Comparison of ENCODE assay signal across 8 cellular contexts in genomic region chr22:22391543-22391942, GRCh38.
"Had no signal": no experiment of that assay in that cellular context is flagged by ENCODE, and none has a peak within 500 bp of the region (broad histone marks: within the 10 kb centered on the region; RNA-seq: fewer than 3 reads in every experiment).

No MANE protein-coding gene starts in this region.

- H3K9ac ChIP-seq: GM23248 had no signal

- ATAC-seq: HCT116 had no signal

- H3K9me3 ChIP-seq: HAP-1 had no signal

- DNase-seq: GM23248, H7, HFFc6, IMR-90, KBM-7 had no signal

- H3K36me3 ChIP-seq: HAP-1 had no signal

- H2AFZ ChIP-seq: GM23248 had no signal

- H3K4me1 ChIP-seq: HAP-1 had no signal

- H3K4me3 ChIP-seq: GM23248, HAP-1 had no signal

- H3K4me3 Mint-ChIP-seq: HFFc6 had no signal

- H3K9me3 Mint-ChIP-seq: HFFc6 had no signal

- H3K27ac ChIP-seq: GM23248, HL-60 had no signal

- H3K27ac Mint-ChIP-seq: HFFc6 had no signal
